ENCODE assay signal across 1 cellular context in genomic region chr4:143338313-143338712, GRCh38.
TF ChIP-seq lines count a peak whose summit lies in the region.

No MANE protein-coding gene starts in this region.

TF ChIP-seq in IMR-90, 13 proteins besides CTCF, POLR2A, EP300 and RAD21 (continued from another document):
- TF ChIP-seq MAZ (IDR thresholded peaks at IDR 0.05; ENCODE audit: borderline replicate concordance, low read depth, low read length) (no peak), FOS (IDR thresholded peaks at IDR 0.05; ENCODE audit: low read depth, low read length) (no peak), USF2 (IDR thresholded peaks at IDR 0.05; ENCODE audit: low read depth, low read length) (no peak), RCOR1 (IDR thresholded peaks at IDR 0.05; ENCODE audit: insufficient replicate concordance, low read length) (no peak), NFE2L2 (IDR thresholded peaks at IDR 0.05; ENCODE audit: low read depth, low read length) (no peak), CHD1 (IDR thresholded peaks at IDR 0.05; ENCODE audit: low read depth, low read length) (no peak)
